Comparison of ENCODE assay signal across 16 cellular contexts in genomic region chr14:23142826-23143225, GRCh38. TPM values are rescaled to one million over a fixed set of nuclear protein-coding genes. Genes with fewer than 3 reads are reported as not detected.
DNase-seq lines count a peak whose midpoint lies in the region; FAIRE-seq and TF ChIP-seq lines count a peak whose summit lies in the region.
"Had no signal": no experiment of that assay in that cellular context is flagged by ENCODE, and none has a peak within 500 bp of the region (broad histone marks: within the 10 kb centered on the region; RNA-seq: fewer than 3 reads in every experiment).

No MANE protein-coding gene starts in this region.

- H3K4me1 ChIP-seq in kidney (ENCODE audit: control insufficient read depth in 1 of 2, insufficient read depth in 1 of 2, low read depth in 1 of 2, low read length in 2 of 2) = peaks cover 5 to 12% of the 10 kb centered on the region in 2 donors
- peaks cover 38 to 49% (median 39%) of the 10 kb centered on the region in 3 donors for H3K4me1 ChIP-seq in skeletal muscle tissue (ENCODE audit: control insufficient read depth in 3 of 3, insufficient read depth in 3 of 3, low read length in 3 of 3)
- H3K4me1 ChIP-seq: BLaER1 had no signal

- FAIRE-seq in kidney (lab: Jason Lieb, UNC) = no peak
- FAIRE-seq: HepG2 had no signal

- no peak for DNase-seq in kidney
- DNase-seq in activated gamma-delta T cell (lab: John Stamatoyannopoulos, UW) = no peak
- no peak for DNase-seq in SKM-1 (lab: John Stamatoyannopoulos, UW; ENCODE audit: unreplicated experiment)
- DNase-seq in nucleus accumbens (lab: John Stamatoyannopoulos, UW) = no peak
- DNase-seq: HCEC 1CT, MM.1S, NCI-H1105, NCI-H1694 treated with DMSO at 0.1 percent for 48 hours had no signal

- TF ChIP-seq CTCF in C4-2B (conservative IDR thresholded peaks at IDR 0.05) = no peak
- TF ChIP-seq CTCF in kidney (IDR thresholded peaks at IDR 0.05; ENCODE audit: borderline replicate concordance, extremely low read depth, insufficient read depth) = no peak

- H3K9ac ChIP-seq in kidney (ENCODE audit: low read length in 2 of 2) (no peak overlapping the region), skeletal muscle tissue (ENCODE audit: low read depth in 1 of 3, low read length in 3 of 3) (peak overlapping the region in 1 of 3 donors; percentile 18)
- H3K9ac ChIP-seq: BLaER1, KMS-11 had no signal

- H3K27ac ChIP-seq in C4-2B (peak overlapping the region; percentile 9; the same call in 1 of the 2 replicates), angular gyrus (ENCODE audit: low read depth, low read length) (peak overlapping the region; percentile 14), kidney (ENCODE audit: low read depth in 2 of 2, low read length in 2 of 2) (peak overlapping the region; percentile 33 to 59), skeletal muscle tissue (ENCODE audit: low read depth, low read length) (peak overlapping the region; percentile 28)
- H3K27ac ChIP-seq: BLaER1, KMS-11 had no signal

- H3K36me3 ChIP-seq in kidney (ENCODE audit: control insufficient read depth in 1 of 2, insufficient read depth in 2 of 2, low read length in 2 of 2) (peaks cover 21 to 37% of the 10 kb centered on the region in 2 donors), skeletal muscle tissue (ENCODE audit: control insufficient read depth in 3 of 3, insufficient read depth in 3 of 3, low read length in 3 of 3) (peaks cover 19 to 39% (median 29%) of the 10 kb centered on the region in 3 donors)
- H3K36me3 ChIP-seq: BLaER1 had no signal

- no peaks in the 10 kb centered on the region for H3K27me3 ChIP-seq in skeletal muscle tissue (ENCODE audit: control insufficient read depth in 3 of 3, insufficient read depth in 3 of 3, low read length in 3 of 3)
- H3K27me3 ChIP-seq: BLaER1 had no signal

- intact Hi-C loops in kidney (cut with DNase I) = no loop called here

- H3K9me3 ChIP-seq in kidney (ENCODE audit: control insufficient read depth in 1 of 2, low read length in 2 of 2) (no peaks in the 10 kb centered on the region), skeletal muscle tissue (ENCODE audit: control insufficient read depth in 3 of 3, low read length in 3 of 3) (no peaks in the 10 kb centered on the region)
- H3K9me3 ChIP-seq: BLaER1 had no signal

- H3K4me3 ChIP-seq in kidney (ENCODE audit: low read length in 2 of 2) (no peak overlapping the region), skeletal muscle tissue (ENCODE audit: low read length in 3 of 3) (no peak overlapping the region)
- H3K4me3 ChIP-seq: BLaER1 had no signal

RNA-seq across cellular contexts. Expression of gene CEBPE, which starts 23.8 kb away (rescaled TPM):
- total RNA-seq in kidney (not detected), skeletal muscle tissue (under 0.01 TPM)
- not detected for polyA plus RNA-seq in kidney (ENCODE audit: insufficient read depth, low read depth, low replicate concordance)
- total RNA-seq: Daoy, PC-3 had no signal

RNA-seq across cellular contexts. Expression of gene CIROP, which starts 38.0 kb away (rescaled TPM):
- total RNA-seq in kidney = not detected
- not detected for polyA plus RNA-seq in kidney (ENCODE audit: insufficient read depth, low read depth, low replicate concordance)
- not detected for total RNA-seq in skeletal muscle tissue
- total RNA-seq: Daoy, HepG2, PC-3 had no signal

RNA-seq across cellular contexts. Expression of gene SLC7A8, which starts 40.6 kb away (rescaled TPM):
- total RNA-seq in kidney (22.9 TPM), skeletal muscle tissue (4.7 TPM)
- 210 TPM for polyA plus RNA-seq in kidney (ENCODE audit: insufficient read depth, low read depth, low replicate concordance)
- total RNA-seq: HepG2 had no signal

RNA-seq across cellular contexts. Expression of gene C14orf119, which starts 47.5 kb away (rescaled TPM):
- total RNA-seq in kidney = 42.8 TPM
- polyA plus RNA-seq in kidney (ENCODE audit: insufficient read depth, low read depth, low replicate concordance) = 56.6 TPM
- total RNA-seq in skeletal muscle tissue = 24.5 TPM

RNA-seq across cellular contexts. Expression of gene ACIN1, which starts 47.9 kb away (rescaled TPM):
- 150 TPM for total RNA-seq in kidney
- polyA plus RNA-seq in kidney (ENCODE audit: insufficient read depth, low read depth, low replicate concordance) = 54.9 TPM
- 62.1 TPM for total RNA-seq in skeletal muscle tissue
